ENCODE assay signal across 9 cellular contexts in genomic region chr2:9178110-9178904, GRCh38. TPM values are rescaled to one million over a fixed set of nuclear protein-coding genes. Genes with fewer than 3 reads are reported as not detected.
A peak's percentile ranks its signal among the peaks of the same experiment; 100 is the strongest.
DNase-seq lines count a peak whose midpoint lies in the region; ATAC-seq lines count a peak whose summit lies in the region.
"Had no signal": no experiment of that assay in that cellular context is flagged by ENCODE, and none has a peak within 500 bp of the region (broad histone marks: within the 10 kb centered on the region; RNA-seq: fewer than 3 reads in every experiment).

No MANE protein-coding gene starts in this region.

- peak overlapping the region in 1 of 3 donors; percentile 8 for H3K9ac ChIP-seq in skeletal muscle tissue (ENCODE audit: low read depth in 1 of 3, low read length in 3 of 3)

- no peaks in the 10 kb centered on the region for H3K27me3 ChIP-seq in skeletal muscle tissue (ENCODE audit: control insufficient read depth in 3 of 3, insufficient read depth in 3 of 3, low read length in 3 of 3)

- no peak overlapping the region for H3K4me3 ChIP-seq in skeletal muscle tissue (ENCODE audit: low read length in 3 of 3)

- DNase-seq in NCI-H748 treated with DMSO at 0.1 percent for 48 hours (lab: John Stamatoyannopoulos, UW) (peak; percentile 30), germinal center (ENCODE audit: low spot score) (peak; percentile 25), cortex of kidney (lab: John Stamatoyannopoulos, UW) (no peak)
- DNase-seq: activated CD4-positive, alpha-beta T cell treated with anti-CD3 and anti-CD28 coated beads, Interleukin-2, amount 10 ng/mL, durations not matched to agents 7 days and 5 days had no signal

- H3K4me1 ChIP-seq in skeletal muscle tissue (ENCODE audit: control insufficient read depth in 3 of 3, insufficient read depth in 3 of 3, low read length in 3 of 3) = peaks cover 5 to 10% (median 7%) of the 10 kb centered on the region in 3 donors

- no peaks in the 10 kb centered on the region for H3K36me3 ChIP-seq in skeletal muscle tissue (ENCODE audit: control insufficient read depth in 3 of 3, insufficient read depth in 3 of 3, low read length in 3 of 3)

- ATAC-seq in GM19463 (IDR thresholded peaks at IDR 0.05; ENCODE audit: unreplicated experiment) (peak; percentile 61), GM21423 (IDR thresholded peaks at IDR 0.05; ENCODE audit: unreplicated experiment) (no peak), HG02938 (IDR thresholded peaks at IDR 0.05; ENCODE audit: unreplicated experiment) (no peak), GM21528 (IDR thresholded peaks at IDR 0.05; ENCODE audit: low FRiP score, unreplicated experiment) (no peak)

- H3K9me3 ChIP-seq in skeletal muscle tissue (ENCODE audit: control insufficient read depth in 3 of 3, low read length in 3 of 3) = no peaks in the 10 kb centered on the region

- H3K27ac ChIP-seq in skeletal muscle tissue (ENCODE audit: low read depth, low read length) = peak overlapping the region; percentile 72

RNA-seq across cellular contexts. Expression of gene ASAP2, which starts 28.3 kb away (rescaled TPM):
- total RNA-seq in skeletal muscle tissue = 17.7 TPM
